9 cellular contexts compared by ENCODE assay signal in genomic region chr1:94648225-94649007, GRCh38.
A peak's percentile ranks its signal among the peaks of the same experiment; 100 is the strongest.
DNase-seq lines count a peak whose midpoint lies in the region; ATAC-seq and TF ChIP-seq lines count a peak whose summit lies in the region.
"Had no signal": no experiment of that assay in that cellular context is flagged by ENCODE, and none has a peak within 500 bp of the region (broad histone marks: within the 10 kb centered on the region; RNA-seq: fewer than 3 reads in every experiment).

No MANE protein-coding gene starts in this region.

- no peaks in the 10 kb centered on the region for H3K36me3 ChIP-seq in spleen

- no peak overlapping the region for H3K27ac ChIP-seq in spleen

- ATAC-seq in left cardiac atrium (peak; percentile 68 to 96), sciatic nerve (peak; percentile 98), T-helper 17 cell (no peak), HG03460 (IDR thresholded peaks at IDR 0.05; ENCODE audit: unreplicated experiment) (no peak)

- no peak overlapping the region for H3K4me3 Mint-ChIP-seq in T-helper 17 cell
- H3K4me3 Mint-ChIP-seq: naive B cell had no signal

- H3K4me1 Mint-ChIP-seq in T-helper 17 cell: no peaks in the 10 kb centered on the region
- H3K4me1 Mint-ChIP-seq: naive B cell had no signal

- peaks cover 11% of the 10 kb centered on the region for H3K27me3 Mint-ChIP-seq in T-helper 17 cell

- no peak for TF ChIP-seq POLR2A in spleen (IDR thresholded peaks at IDR 0.05)

- H3K4me1 ChIP-seq in spleen: no peaks in the 10 kb centered on the region

- no peaks in the 10 kb centered on the region for H3K9me3 ChIP-seq in T-helper 17 cell (ENCODE audit: control insufficient read depth, low read length, poor library complexity, severe bottlenecking)
- H3K9me3 ChIP-seq in spleen: no peaks in the 10 kb centered on the region

- no peak overlapping the region for H3K27ac Mint-ChIP-seq in T-helper 17 cell
- H3K27ac Mint-ChIP-seq: naive B cell had no signal

- DNase-seq in ELF-1 (ENCODE audit: low read depth, low spot score): peak; percentile 48
- DNase-seq in amniotic epithelial cell (ENCODE audit: low read depth): peak; percentile 100
- peak; percentile 62 for DNase-seq in left cardiac atrium
- peak; percentile 85 for DNase-seq in sciatic nerve (ENCODE audit: low spot score)
- DNase-seq in T-helper 17 cell: no peak
- DNase-seq in spleen: no peak
- no peak for DNase-seq in NCI-H128 (lab: John Stamatoyannopoulos, UW; ENCODE audit: unreplicated experiment)
- DNase-seq: naive B cell had no signal

- TF ChIP-seq CTCF in spleen (IDR thresholded peaks at IDR 0.05 in 8 of 11, conservative IDR thresholded peaks at IDR 0.05 in 3 of 11): no peak

- intact Hi-C loops in left cardiac atrium (cut with DNase I) (no loop called here), sciatic nerve (cut with DNase I) (no loop called here), spleen (cut with DNase I; ENCODE audit: low total_unique reads) (no loop called here)

- H3K36me3 Mint-ChIP-seq in T-helper 17 cell (ENCODE audit: low read depth): no peaks in the 10 kb centered on the region
- H3K36me3 Mint-ChIP-seq: naive B cell had no signal

- WGBS in spleen, 5 donors: 75 to 84% (median 82%) methylated on average over 14 of the region's 14 CpGs

- H3K27me3 ChIP-seq in spleen (replicated peaks in 1 of 7): no peaks in the 10 kb centered on the region

- H3K4me3 ChIP-seq in spleen: no peak overlapping the region

Comparison
In these comparisons a context has a peak if more than half of its experiments do, and no peak if none do; other contexts are left out.
1. DNase-seq: peak in ELF-1 (single experiment), amniotic epithelial cell (single experiment), left cardiac atrium (single experiment) and sciatic nerve (single experiment); none in T-helper 17 cell (0 of 3), spleen (single experiment) and NCI-H128 (single experiment).
2. ATAC-seq: peak in left cardiac atrium (2 of 2) and sciatic nerve (single experiment); none in T-helper 17 cell (single experiment) and HG03460 (single experiment).